In genomic region chr10:5970527-5970926, GRCh38 we compare ENCODE assay signal across 1 cellular context.
TF ChIP-seq lines count a peak whose summit lies in the region.

No MANE protein-coding gene starts in this region.

TF ChIP-seq in endothelial cell of umbilical vein, 7 proteins besides CTCF, POLR2A, EP300 and RAD21:
- TF ChIP-seq FOS (IDR thresholded peaks at IDR 0.05; ENCODE audit: borderline replicate concordance, insufficient read depth, low read length) (no peak), POLR2AphosphoS5 (IDR thresholded peaks at IDR 0.05; ENCODE audit: insufficient read depth, low read depth, low read length) (no peak), MAX (IDR thresholded peaks at IDR 0.05; ENCODE audit: insufficient read depth, insufficient read length) (no peak), GATA2 (IDR thresholded peaks at IDR 0.05; ENCODE audit: insufficient read depth, insufficient read length, low read depth, low read length) (no peak), MYC (IDR thresholded peaks at IDR 0.05; ENCODE audit: low read depth, low read length) (no peak), JUN (IDR thresholded peaks at IDR 0.05; ENCODE audit: borderline replicate concordance, insufficient read depth, insufficient read length, low read depth) (no peak), EZH2 (IDR thresholded peaks at IDR 0.05; ENCODE audit: borderline replicate concordance, low read depth, low read length, severe bottlenecking) (no peak)
